In the genomic region with DNA sequence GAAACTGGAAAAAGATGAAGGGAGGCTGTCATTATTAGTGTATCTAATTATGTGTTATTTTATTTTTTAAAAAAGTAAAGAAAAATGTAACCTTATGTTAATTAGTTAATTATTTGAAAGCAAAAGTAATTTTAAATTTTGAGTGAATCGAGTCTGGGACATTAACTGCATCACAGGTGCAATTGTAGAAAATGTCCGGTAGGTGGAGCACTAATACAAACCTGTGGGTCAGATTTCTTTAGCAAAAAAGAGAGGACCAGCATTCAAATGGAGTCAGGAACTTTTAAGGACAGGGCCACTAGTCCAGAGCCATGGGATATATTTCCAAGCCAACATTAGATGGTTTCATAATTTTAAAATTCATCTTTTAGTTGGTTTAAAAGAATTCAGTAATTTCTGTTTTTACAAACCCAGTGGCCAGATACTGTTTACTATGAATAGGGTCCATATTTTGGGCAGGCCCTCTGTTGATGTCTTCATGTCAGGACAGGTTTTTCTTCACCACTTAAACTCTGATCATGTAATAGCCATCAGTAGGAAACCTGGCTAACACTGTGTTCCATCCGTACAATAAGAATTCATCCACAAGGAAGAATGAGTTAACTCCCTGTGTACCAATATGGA, we compare ENCODE assay signal across 8 cellular contexts. TPM values are rescaled to one million over a fixed set of nuclear protein-coding genes. Genes with fewer than 3 reads are reported as not detected.
DNase-seq lines count a peak whose midpoint lies in the region; ATAC-seq and TF ChIP-seq lines count a peak whose summit lies in the region.

No MANE protein-coding gene starts in this region.

- H3K27ac ChIP-seq in smooth muscle cell (ENCODE audit: low read depth): no peak overlapping the region

- no peaks in the 10 kb centered on the region for H4K20me1 ChIP-seq in smooth muscle cell (ENCODE audit: low read depth)

- TF ChIP-seq CTCF in AG04449 (IDR thresholded peaks at IDR 0.05; ENCODE audit: insufficient read depth, low read length, missing control alignments) (peak; percentile 59), HFF-Myc (IDR thresholded peaks at IDR 0.05; ENCODE audit: low read depth, low read length, missing control alignments) (peak; percentile 76), smooth muscle cell (IDR thresholded peaks at IDR 0.05; ENCODE audit: borderline replicate concordance, insufficient read depth, poor library complexity, severe bottlenecking) (peak; percentile 81)

- WGBS in smooth muscle cell (ENCODE audit: low lambda C conversion rate): 43% methylated on average over 3 of the region's 3 CpGs

- H2AFZ ChIP-seq in smooth muscle cell (ENCODE audit: low read depth): no peak overlapping the region

- H3K4me1 ChIP-seq in smooth muscle cell (ENCODE audit: low read depth): no peaks in the 10 kb centered on the region

- H3K4me3 ChIP-seq in AG04449 (ENCODE audit: low read depth, low read length): no peak overlapping the region
- no peak overlapping the region for H3K4me3 ChIP-seq in HFF-Myc (replicated peaks; ENCODE audit: low read depth, low read length)
- no peak overlapping the region for H3K4me3 ChIP-seq in smooth muscle cell

- no peak for ATAC-seq in HG02970 (IDR thresholded peaks at IDR 0.05; ENCODE audit: low FRiP score, unreplicated experiment)

- CTCF ChIA-PET in AG04449 (lab: Yijun Ruan, JAX): interaction anchor here (0.7 to 4.6 kb wide), 13 partner anchors 9 to 271 kb away, joined by 3 to 29 read pairs (median 4); no protein-coding TSS in a partner anchor

- no peak overlapping the region for H3K4me2 ChIP-seq in smooth muscle cell

- no peaks in the 10 kb centered on the region for H3K9me3 ChIP-seq in smooth muscle cell (replicated peaks; ENCODE audit: low read depth)

- no peaks in the 10 kb centered on the region for H3K27me3 ChIP-seq in smooth muscle cell (ENCODE audit: low read depth)

- no peak for DNase-seq in AG04449 (ENCODE audit: low read depth, low spot score)
- DNase-seq in EH (ENCODE audit: low read depth): peak; percentile 59
- peak; percentile 33 for DNase-seq in HFF-Myc (ENCODE audit: extremely low read depth, low read depth)
- DNase-seq in NCI-H526 (lab: John Stamatoyannopoulos, UW): peak; percentile 3 to 34
- DNase-seq in amniotic epithelial cell (ENCODE audit: low read depth): peak; percentile 49
- DNase-seq in hepatic stellate cell (ENCODE audit: low spot score): peak; percentile 47
- DNase-seq in smooth muscle cell (lab: John Stamatoyannopoulos, UW; ENCODE audit: unreplicated experiment): no peak

- H3K36me3 ChIP-seq in smooth muscle cell (ENCODE audit: low read depth): no peaks in the 10 kb centered on the region

- H3K9ac ChIP-seq in smooth muscle cell (ENCODE audit: low read depth): no peak overlapping the region

- H3F3A ChIP-seq in smooth muscle cell (ENCODE audit: low read depth): no peaks in the 10 kb centered on the region

- POLR2A ChIA-PET in AG04449 (lab: Yijun Ruan, JAX): no interaction called here

- no peaks in the 10 kb centered on the region for H3K79me2 ChIP-seq in smooth muscle cell (ENCODE audit: low read depth)

RNA-seq across cellular contexts. Expression of a gene that starts 27.2 kb away (rescaled TPM):
- total RNA-seq in smooth muscle cell: 4.8 and 5.2 TPM in 2 replicates
- 5.2 and 9.6 TPM in 2 replicates for polyA plus RNA-seq in smooth muscle cell

RNA-seq across cellular contexts. Expression of a gene that starts 48.1 kb away (rescaled TPM):
- not detected in 2 replicates for total RNA-seq in smooth muscle cell
- not detected in 2 replicates for polyA plus RNA-seq in smooth muscle cell

RNA-seq across cellular contexts. Expression of a gene that starts 48.4 kb away (rescaled TPM):
- 24.1 and 51.7 TPM in 2 replicates for total RNA-seq in smooth muscle cell
- 49.8 and 52.1 TPM in 2 replicates for polyA plus RNA-seq in smooth muscle cell

Comparison
In these comparisons a context has a peak if more than half of its experiments do, and no peak if none do; other contexts are left out.
1. DNase-seq: peak in EH (single experiment), HFF-Myc (single experiment), NCI-H526 (2 of 2), amniotic epithelial cell (single experiment) and hepatic stellate cell (single experiment); none in AG04449 (single experiment) and smooth muscle cell (single experiment).
2. Peak in every context shown above with its lines, with median percentiles within 50 percentile points of each other: CTCF ChIP-seq.